In the genomic region with DNA sequence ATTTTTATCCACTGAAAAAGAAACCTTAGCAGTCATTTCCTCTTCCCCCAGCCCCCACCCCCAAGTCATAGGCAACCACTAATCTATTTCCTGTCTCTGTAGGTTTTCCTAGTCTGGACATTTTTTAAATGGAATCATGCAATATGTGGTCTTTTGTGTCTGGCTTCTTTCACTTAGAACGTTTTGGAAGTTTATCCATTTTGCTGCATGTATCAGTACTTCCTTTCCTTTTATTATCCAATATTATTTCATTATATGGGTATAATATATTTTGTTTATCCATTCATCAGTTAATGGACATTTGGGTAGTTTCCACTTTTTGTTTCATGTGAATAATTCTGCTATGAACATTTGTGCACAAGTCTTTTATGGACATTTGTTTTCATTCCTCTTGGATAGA, we compare ENCODE assay signal across 15 cellular contexts.
DNase-seq lines count a peak whose midpoint lies in the region; ATAC-seq, FAIRE-seq and TF ChIP-seq lines count a peak whose summit lies in the region.
"Had no signal": no experiment of that assay in that cellular context is flagged by ENCODE, and none has a peak within 500 bp of the region (broad histone marks: within the 10 kb centered on the region; RNA-seq: fewer than 3 reads in every experiment).

No MANE protein-coding gene starts in this region.

- no peak overlapping the region for H3K4me2 ChIP-seq in endothelial cell of umbilical vein (ENCODE audit: insufficient read depth, low read length)
- no peak overlapping the region for H3K4me2 ChIP-seq in hepatocyte

- H3K9me2 ChIP-seq in hepatocyte (replicated peaks; ENCODE audit: insufficient read depth) = no peaks in the 10 kb centered on the region

- H3K4me1 ChIP-seq in endothelial cell of umbilical vein (ENCODE audit: control insufficient read depth, extremely low read depth, insufficient read depth, low read length) = peaks cover 3% of the 10 kb centered on the region
- H3K4me1 ChIP-seq in foreskin keratinocyte = no peaks in the 10 kb centered on the region
- no peaks in the 10 kb centered on the region for H3K4me1 ChIP-seq in small intestine (ENCODE audit: control insufficient read depth in 2 of 2, insufficient read depth in 1 of 2, low read depth in 1 of 2, low read length in 1 of 2)
- no peaks in the 10 kb centered on the region for H3K4me1 ChIP-seq in hepatocyte (ENCODE audit: insufficient read depth)

- ATAC-seq in SK-N-SH treated with all-trans-retinoic acid at 6 μM for 48 hours = no peak
- ATAC-seq in foreskin keratinocyte = no peak

- 8 to 18% (median 13%) methylated on average over 1 of the region's 1 CpG for WGBS in small intestine, 3 donors
- 33% methylated on average over 1 of the region's 1 CpG for WGBS in hepatocyte (ENCODE audit: low lambda C conversion rate, missing lambda C conversion rate)

- H3K27me3 ChIP-seq in endothelial cell of umbilical vein (ENCODE audit: control insufficient read depth in 2 of 2, insufficient read depth in 2 of 2, low read length in 2 of 2) (no peaks in the 10 kb centered on the region), foreskin keratinocyte (no peaks in the 10 kb centered on the region), small intestine (ENCODE audit: control insufficient read depth in 2 of 2, insufficient read depth in 2 of 2, low read length in 2 of 2) (no peaks in the 10 kb centered on the region), hepatocyte (no peaks in the 10 kb centered on the region)
- H3K27me3 ChIP-seq: BLaER1 treated with 17β-estradiol and CSF1 and Interleukin-3, amounts not matched to agents 10 nM and 100 nM had no signal

- DNase-seq in ELR (ENCODE audit: low read depth) = peak; percentile 8
- DNase-seq in endothelial cell of umbilical vein (ENCODE audit: low read depth, low spot score) = peak; percentile 11
- DNase-seq in foreskin keratinocyte = no peak
- DNase-seq in small intestine = no peak
- no peak for DNase-seq in SW480 (ENCODE audit: low spot score)
- no peak for DNase-seq in hepatocyte (ENCODE audit: low spot score)
- DNase-seq: AML-193; CD4-positive, CD25-positive, alpha-beta regulatory T cell; DMS53; GOT3; H9; IMR-90 had no signal

- POLR2A ChIA-PET in endothelial cell of umbilical vein (lab: Charles Lee) = no interaction called here

- no peak for TF ChIP-seq POLR2A in endothelial cell of umbilical vein (IDR thresholded peaks at IDR 0.05; ENCODE audit: low read depth, low read length)

- intact Hi-C loops in endothelial cell of umbilical vein (cut with micrococcal nuclease) = no loop called here

- no peaks in the 10 kb centered on the region for H3K36me3 ChIP-seq in endothelial cell of umbilical vein (ENCODE audit: control insufficient read depth in 2 of 2, extremely low read depth in 1 of 2, insufficient read depth in 2 of 2, low read length in 2 of 2)
- H3K36me3 ChIP-seq in small intestine (ENCODE audit: control insufficient read depth in 2 of 2, insufficient read depth in 2 of 2, low read length in 2 of 2) = no peaks in the 10 kb centered on the region
- no peaks in the 10 kb centered on the region for H3K36me3 ChIP-seq in hepatocyte (replicated peaks; ENCODE audit: insufficient read depth, low read depth)
- H3K36me3 ChIP-seq: BLaER1 treated with 17β-estradiol and CSF1 and Interleukin-3, amounts not matched to agents 10 nM and 100 nM had no signal

- no TSS peak for BruUV-seq in endothelial cell of umbilical vein (replicated peaks; lab: Mats Ljungman, UMichigan)

- H3K27ac ChIP-seq in endothelial cell of umbilical vein (ENCODE audit: insufficient read depth, low read depth, low read length) (no peak overlapping the region), foreskin keratinocyte (no peak overlapping the region), small intestine (ENCODE audit: low read depth in 1 of 2, low read length in 1 of 2) (no peak overlapping the region), hepatocyte (no peak overlapping the region)
- H3K27ac ChIP-seq: BLaER1 treated with 17β-estradiol and CSF1 and Interleukin-3, amounts not matched to agents 10 nM and 100 nM had no signal

- H3K4me3 ChIP-seq in endothelial cell of umbilical vein (replicated peaks in 1 of 3; ENCODE audit: insufficient read depth in 1 of 3, low read depth in 1 of 3, low read length in 3 of 3) (no peak overlapping the region), small intestine (ENCODE audit: low read depth in 1 of 2, low read length in 2 of 2) (no peak overlapping the region), hepatocyte (no peak overlapping the region)
- H3K4me3 ChIP-seq: BLaER1 treated with 17β-estradiol and CSF1 and Interleukin-3, amounts not matched to agents 10 nM and 100 nM had no signal

- H3K9me3 ChIP-seq in endothelial cell of umbilical vein (replicated peaks; ENCODE audit: control insufficient read depth, insufficient read depth, low read length) (no peaks in the 10 kb centered on the region), small intestine (ENCODE audit: control insufficient read depth, low read depth) (no peaks in the 10 kb centered on the region), hepatocyte (ENCODE audit: low read depth) (no peaks in the 10 kb centered on the region)

- H3K79me2 ChIP-seq in endothelial cell of umbilical vein (ENCODE audit: control insufficient read depth, insufficient read depth, low read length) (no peaks in the 10 kb centered on the region), hepatocyte (no peaks in the 10 kb centered on the region)

- no peak overlapping the region for H3K9ac ChIP-seq in endothelial cell of umbilical vein (replicated peaks; ENCODE audit: extremely low read depth, insufficient read depth, low read length)
- H3K9ac ChIP-seq: BLaER1 treated with 17β-estradiol and CSF1 and Interleukin-3, amounts not matched to agents 10 nM and 100 nM had no signal

- H4K20me1 ChIP-seq in endothelial cell of umbilical vein (replicated peaks; ENCODE audit: control insufficient read depth, extremely low read depth, insufficient read depth, low read length) (no peaks in the 10 kb centered on the region), hepatocyte (ENCODE audit: insufficient read depth, poor library complexity, severe bottlenecking) (no peaks in the 10 kb centered on the region)
- H4K20me1 ChIP-seq: BLaER1 treated with 17β-estradiol and CSF1 and Interleukin-3, amounts not matched to agents 10 nM and 100 nM had no signal

- dilution Hi-C loops in endothelial cell of umbilical vein (cut with MboI; ENCODE audit: extremely low pct_ligation_motif_present, low sequenced_read_pairs) = no loop called here

- H2AFZ ChIP-seq in endothelial cell of umbilical vein (ENCODE audit: low read depth, low read length) = peak overlapping the region; percentile 34
- H2AFZ ChIP-seq in hepatocyte = no peak overlapping the region

- TF ChIP-seq CTCF in endothelial cell of umbilical vein (IDR thresholded peaks at IDR 0.05; ENCODE audit: extremely low read depth in 1 of 2, insufficient read depth in 1 of 2, low read depth in 1 of 2, low read length in 2 of 2) = no peak
- TF ChIP-seq CTCF in foreskin keratinocyte (conservative IDR thresholded peaks at IDR 0.05) = no peak
- no peak for TF ChIP-seq CTCF in hepatocyte (IDR thresholded peaks at IDR 0.05; ENCODE audit: poor library complexity)

- FAIRE-seq in endothelial cell of umbilical vein (lab: Jason Lieb, UNC) (peak; percentile 69), small intestine (lab: Jason Lieb, UNC) (no peak)
- FAIRE-seq: GM18507 had no signal

- CTCF ChIA-PET in endothelial cell of umbilical vein (lab: Charles Lee) = interaction anchor here (1.2 kb wide), 1 partner anchor 318 kb away, joined by 6 read pairs; no protein-coding TSS in a partner anchor

- H3K9me1 ChIP-seq in endothelial cell of umbilical vein (replicated peaks; ENCODE audit: control insufficient read depth, extremely low read depth, insufficient read depth, low read length) = peaks cover 2% of the 10 kb centered on the region

TF ChIP-seq in endothelial cell of umbilical vein, 7 proteins besides CTCF, POLR2A, EP300 and RAD21:
- TF ChIP-seq POLR2AphosphoS5 (IDR thresholded peaks at IDR 0.05; ENCODE audit: insufficient read depth, low read depth, low read length) (no peak), GATA2 (IDR thresholded peaks at IDR 0.05; ENCODE audit: insufficient read depth, insufficient read length, low read depth, low read length) (no peak), FOS (IDR thresholded peaks at IDR 0.05; ENCODE audit: borderline replicate concordance, insufficient read depth, low read length) (no peak), EZH2 (IDR thresholded peaks at IDR 0.05; ENCODE audit: borderline replicate concordance, low read depth, low read length, severe bottlenecking) (no peak), JUN (IDR thresholded peaks at IDR 0.05; ENCODE audit: borderline replicate concordance, insufficient read depth, insufficient read length, low read depth) (no peak), MYC (IDR thresholded peaks at IDR 0.05; ENCODE audit: low read depth, low read length) (no peak)
- TF ChIP-seq, protein P1, sequence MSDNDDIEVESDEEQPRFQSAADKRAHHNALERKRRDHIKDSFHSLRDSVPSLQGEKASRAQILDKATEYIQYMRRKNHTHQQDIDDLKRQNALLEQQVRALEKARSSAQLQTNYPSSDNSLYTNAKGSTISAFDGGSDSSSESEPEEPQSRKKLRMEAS (IDR thresholded peaks at IDR 0.05; ENCODE audit: insufficient read depth, insufficient read length) = no peak

Comparison
In these comparisons a context has a peak if more than half of its experiments do, and no peak if none do; other contexts are left out.
1. DNase-seq: peak in ELR (single experiment) and endothelial cell of umbilical vein (single experiment); none in foreskin keratinocyte (0 of 2), small intestine (single experiment), SW480 (single experiment) and hepatocyte (single experiment).